In genomic region chr3:72295974-72296450, GRCh38 we compare ENCODE assay signal across 21 cellular contexts.
"Had no signal": no experiment of that assay in that cellular context is flagged by ENCODE, and none has a peak within 500 bp of the region (broad histone marks: within the 10 kb centered on the region; RNA-seq: fewer than 3 reads in every experiment).

No MANE protein-coding gene starts in this region.

- H3K4me3 ChIP-seq: heart left ventricle, right lobe of liver, skin epidermis, upper lobe of left lung had no signal

- H3K27ac ChIP-seq: epithelial cell of prostate, right lobe of liver, upper lobe of left lung had no signal

- H3K9me3 ChIP-seq: heart left ventricle, right lobe of liver, upper lobe of left lung had no signal

- ATAC-seq: activated naive CD8-positive, alpha-beta T cell treated with anti-CD3 and anti-CD28 coated beads, Interleukin-2, amount 50 U/mL, for 24 hours; heart left ventricle; naive thymus-derived CD8-positive, alpha-beta T cell; right lobe of liver; T-helper 17 cell; WTC11 had no signal

- H3K4me1 ChIP-seq: right lobe of liver had no signal

- DNase-seq: activated CD4-positive, alpha-beta memory T cell treated with anti-CD3 and anti-CD28 coated beads, Interleukin-2, amount 10 ng/mL, durations not matched to agents 7 days and 5 days; activated CD4-positive, alpha-beta T cell treated with anti-CD3 and anti-CD28 coated beads for 1 hour; activated CD4-positive, alpha-beta T cell treated with anti-CD3 and anti-CD28 coated beads, Interleukin-2, amount 10 ng/mL, durations not matched to agents 7 days and 5 days; activated CD8-positive, alpha-beta memory T cell treated with anti-CD3 and anti-CD28 coated beads, Interleukin-2, amount 50 U/mL, for 48 hours; activated gamma-delta T cell; activated naive CD8-positive, alpha-beta T cell treated with anti-CD3 and anti-CD28 coated beads, Interleukin-2, amount 50 U/mL, for 24 hours; activated T-cell treated with anti-CD3 and anti-CD28 coated beads, Interleukin-2, amount 50 U/mL, for 24 hours; amygdala; effector CD4-positive, alpha-beta T cell; heart left ventricle; naive thymus-derived CD8-positive, alpha-beta T cell; right lobe of liver; stimulated activated CD4-positive, alpha-beta T cell treated with anti-CD3 and anti-CD28 coated beads, Interleukin-12 subunit alpha, Interleukin-12 subunit beta, amount 100 ng/mL, for 4 hours; stimulated activated CD4-positive, alpha-beta T cell treated with anti-CD3 and anti-CD28 coated beads, Interleukin-4, amount 100 ng/mL, for 1 hour; substantia nigra; T-helper 17 cell; T1000; upper lobe of left lung had no signal

- H3K36me3 ChIP-seq: heart left ventricle, right lobe of liver, upper lobe of left lung had no signal

- H3K27me3 ChIP-seq: heart left ventricle, right lobe of liver, upper lobe of left lung had no signal
